In genomic region chr12:54017845-54018607, GRCh38 we compare ENCODE assay signal across 8 cellular contexts. TPM values are rescaled to one million over a fixed set of nuclear protein-coding genes. Genes with fewer than 3 reads are reported as not detected.
DNase-seq lines count a peak whose midpoint lies in the region; ATAC-seq and TF ChIP-seq lines count a peak whose summit lies in the region.

No MANE protein-coding gene starts in this region.

- peaks cover 81% of the 10 kb centered on the region for H3K27me3 Mint-ChIP-seq in activated CD8-positive, alpha-beta memory T cell treated with anti-CD3 and anti-CD28 coated beads, Interleukin-2, amount 10 ng/mL, durations not matched to agents 7 days and 5 days

- peak overlapping the region; percentile 58 for H3K27ac Mint-ChIP-seq in activated CD8-positive, alpha-beta memory T cell treated with anti-CD3 and anti-CD28 coated beads, Interleukin-2, amount 10 ng/mL, durations not matched to agents 7 days and 5 days

- TF ChIP-seq CTCF in epithelial cell of proximal tubule (conservative IDR thresholded peaks at IDR 0.05; ENCODE audit: low read depth, low read length), result no peak

- ATAC-seq in GM19324 (IDR thresholded peaks at IDR 0.05; ENCODE audit: low FRiP score, unreplicated experiment) (peak; percentile 79), HG03460 (IDR thresholded peaks at IDR 0.05; ENCODE audit: unreplicated experiment) (peak; percentile 63)
- peak; percentile 96 for ATAC-seq in activated CD8-positive, alpha-beta memory T cell treated with anti-CD3 and anti-CD28 coated beads, Interleukin-2, amount 10 ng/mL, durations not matched to agents 7 days and 5 days

- H3K9me3 Mint-ChIP-seq in activated CD8-positive, alpha-beta memory T cell treated with anti-CD3 and anti-CD28 coated beads, Interleukin-2, amount 10 ng/mL, durations not matched to agents 7 days and 5 days (ENCODE audit: low read depth), result no peaks in the 10 kb centered on the region

- H3K36me3 ChIP-seq in muscle layer of duodenum (ENCODE audit: control insufficient read depth in 1 of 2, insufficient read depth in 2 of 2, low read length in 2 of 2), result no peaks in the 10 kb centered on the region

- H3K4me1 Mint-ChIP-seq in activated CD8-positive, alpha-beta memory T cell treated with anti-CD3 and anti-CD28 coated beads, Interleukin-2, amount 10 ng/mL, durations not matched to agents 7 days and 5 days, result peaks cover 15% of the 10 kb centered on the region

- H3K4me3 ChIP-seq in epithelial cell of proximal tubule (ENCODE audit: low read depth, low read length) (peak overlapping the region; percentile 84), muscle layer of duodenum (ENCODE audit: low read depth in 1 of 2, low read length in 2 of 2) (peak overlapping the region; percentile 57 to 69)

- H3K9me3 ChIP-seq in muscle layer of duodenum (ENCODE audit: control insufficient read depth in 1 of 2, low read length in 2 of 2), result no peaks in the 10 kb centered on the region

- CTCF ChIA-PET in activated CD8-positive, alpha-beta memory T cell treated with anti-CD3 and anti-CD28 coated beads, Interleukin-2, amount 10 ng/mL, durations not matched to agents 7 days and 5 days (lab: Charles Lee), result interaction anchor here (0.8 to 7.0 kb wide), 15 partner anchors 9 to 197 kb away, joined by 3 to 44 read pairs (median 13); partner anchors contain the start of genes HOXC5, HOXC6 and HOXC8

- no peak overlapping the region for H3K27ac ChIP-seq in muscle layer of duodenum (ENCODE audit: low read length)

- peaks cover 1% of the 10 kb centered on the region for H3K36me3 Mint-ChIP-seq in activated CD8-positive, alpha-beta memory T cell treated with anti-CD3 and anti-CD28 coated beads, Interleukin-2, amount 10 ng/mL, durations not matched to agents 7 days and 5 days

- peak overlapping the region; percentile 74 for H3K4me3 Mint-ChIP-seq in activated CD8-positive, alpha-beta memory T cell treated with anti-CD3 and anti-CD28 coated beads, Interleukin-2, amount 10 ng/mL, durations not matched to agents 7 days and 5 days

- peaks cover 80% of the 10 kb centered on the region for H3K27me3 ChIP-seq in muscle layer of duodenum (ENCODE audit: low read depth, low read length)

- peak; percentile 53 for DNase-seq in CD1c-positive myeloid dendritic cell (ENCODE audit: extremely low spot score)
- peak; percentile 93 for DNase-seq in NCI-H82 treated with DMSO at 0.1 percent for 48 hours (lab: John Stamatoyannopoulos, UW; ENCODE audit: unreplicated experiment)
- peak; percentile 87 for DNase-seq in activated CD8-positive, alpha-beta memory T cell treated with anti-CD3 and anti-CD28 coated beads, Interleukin-2, amount 10 ng/mL, durations not matched to agents 7 days and 5 days
- DNase-seq in epithelial cell of proximal tubule (ENCODE audit: low read depth), result no peak
- DNase-seq in stimulated activated CD8-positive, alpha-beta memory T cell treated with anti-CD3 and anti-CD28 coated beads, Interleukin-7, amount 100 ng/mL, for 48 hours (ENCODE audit: extremely low read depth in 1 of 2, low read depth in 1 of 2), result peak; percentile 47 to 54

- H3K4me1 ChIP-seq in muscle layer of duodenum (ENCODE audit: control insufficient read depth in 1 of 2, insufficient read depth in 2 of 2, low read length in 2 of 2), result peaks cover 0 to 20% of the 10 kb centered on the region in 2 donors

RNA-seq across cellular contexts. Expression of gene HOXC8, which starts 9.2 kb away (rescaled TPM):
- not detected for total RNA-seq in activated CD8-positive, alpha-beta memory T cell treated with anti-CD3 and anti-CD28 coated beads, Interleukin-2, amount 10 ng/mL, durations not matched to agents 7 days and 5 days
- total RNA-seq in epithelial cell of proximal tubule, result 1.3 and 1.4 TPM in 2 replicates

RNA-seq across cellular contexts. Expression of gene HOXC6, which starts 10.2 kb away (rescaled TPM):
- not detected for total RNA-seq in activated CD8-positive, alpha-beta memory T cell treated with anti-CD3 and anti-CD28 coated beads, Interleukin-2, amount 10 ng/mL, durations not matched to agents 7 days and 5 days
- total RNA-seq in epithelial cell of proximal tubule, result 2.7 and 3.2 TPM in 2 replicates

RNA-seq across cellular contexts. Expression of gene HOXC5, which starts 14.8 kb away (rescaled TPM):
- not detected for total RNA-seq in activated CD8-positive, alpha-beta memory T cell treated with anti-CD3 and anti-CD28 coated beads, Interleukin-2, amount 10 ng/mL, durations not matched to agents 7 days and 5 days
- total RNA-seq in epithelial cell of proximal tubule, result 0.80 and 1.2 TPM in 2 replicates

RNA-seq across cellular contexts. Expression of gene HOXC9, which starts 18.1 kb away (rescaled TPM):
- not detected for total RNA-seq in activated CD8-positive, alpha-beta memory T cell treated with anti-CD3 and anti-CD28 coated beads, Interleukin-2, amount 10 ng/mL, durations not matched to agents 7 days and 5 days
- total RNA-seq in epithelial cell of proximal tubule, result 9.9 and 11.0 TPM in 2 replicates

RNA-seq across cellular contexts. Expression of gene HOXC10, which starts 33.1 kb away (rescaled TPM):
- total RNA-seq in activated CD8-positive, alpha-beta memory T cell treated with anti-CD3 and anti-CD28 coated beads, Interleukin-2, amount 10 ng/mL, durations not matched to agents 7 days and 5 days, result not detected
- 9.5 and 15.7 TPM in 2 replicates for total RNA-seq in epithelial cell of proximal tubule
